21 cellular contexts compared by ENCODE assay signal in the genomic region with DNA sequence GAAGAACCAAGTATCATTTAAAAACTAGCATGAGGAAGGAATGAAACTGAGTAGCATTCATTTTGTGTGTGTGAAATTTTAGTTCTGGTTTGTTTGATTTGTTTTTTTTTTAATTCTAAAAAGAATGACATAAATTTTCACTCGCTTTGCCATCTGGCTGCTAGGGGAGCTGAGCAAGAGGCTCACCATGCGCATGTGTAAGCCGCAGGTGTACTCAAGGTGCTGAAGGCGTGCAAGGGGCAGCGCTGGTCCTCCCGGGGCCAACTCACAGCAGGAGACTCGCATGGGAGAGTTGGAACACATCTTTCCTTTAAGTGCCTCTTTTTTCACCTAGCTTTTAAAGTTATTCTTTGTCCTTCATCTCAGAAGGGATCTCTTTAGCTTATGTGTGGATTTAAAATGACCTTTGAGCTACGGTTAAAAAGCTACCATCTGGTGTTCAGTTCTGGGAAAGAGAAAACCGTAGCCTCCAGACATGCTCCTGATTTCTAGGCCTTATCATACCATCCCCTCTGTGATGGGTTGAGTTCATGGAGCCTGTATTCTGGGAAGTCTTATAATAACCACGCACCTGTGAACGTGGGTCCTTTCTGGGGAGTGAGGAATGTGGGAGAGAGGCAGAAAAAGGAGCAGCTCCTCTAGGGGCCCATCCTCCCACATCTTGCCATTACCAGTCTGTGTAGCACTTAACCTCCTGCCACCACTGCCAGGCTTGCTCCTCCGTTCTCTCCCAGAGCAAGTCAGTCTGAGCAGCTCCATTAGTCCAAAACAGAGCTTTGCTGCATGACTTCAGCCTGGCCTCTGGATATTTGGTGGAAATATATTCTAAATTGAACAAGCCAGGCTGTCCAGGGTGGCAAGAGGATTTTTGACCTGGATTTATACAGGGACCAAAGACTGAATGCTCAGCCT.
"Had no signal": no experiment of that assay in that cellular context is flagged by ENCODE, and none has a peak within 500 bp of the region (broad histone marks: within the 10 kb centered on the region; RNA-seq: fewer than 3 reads in every experiment).

No MANE protein-coding gene starts in this region.

- H3K27ac Mint-ChIP-seq: activated CD4-positive, alpha-beta T cell treated with anti-CD3 and anti-CD28 coated beads for 36 hours; naive thymus-derived CD8-positive, alpha-beta T cell; T-helper 2 cell treated with Interferon-gamma antibody and Interleukin-4, amounts not matched to agents 5 μg/mL and 100 μg/mL, for 36 hours; WTC11 had no signal

- H3K4me3 Mint-ChIP-seq: activated CD4-positive, alpha-beta T cell treated with anti-CD3 and anti-CD28 coated beads for 36 hours; activated naive CD8-positive, alpha-beta T cell treated with anti-CD3 and anti-CD28 coated beads for 36 hours; brain; naive thymus-derived CD8-positive, alpha-beta T cell; T-helper 2 cell treated with Interferon-gamma antibody and Interleukin-4, amounts not matched to agents 5 μg/mL and 100 μg/mL, for 36 hours; WTC11 had no signal

- ATAC-seq: activated CD4-positive, alpha-beta T cell treated with anti-CD3 and anti-CD28 coated beads for 36 hours; esophagus mucosa; heart right ventricle; left cardiac atrium; naive thymus-derived CD8-positive, alpha-beta T cell; stimulated activated naive CD8-positive, alpha-beta T cell treated with anti-CD3 and anti-CD28 coated beads, Interleukin-15, Interleukin-2, amounts not matched to agents 100 U/mL and 50 U/mL, for 24 hours; WTC11 had no signal

- DNase-seq: activated CD4-positive, alpha-beta T cell treated with anti-CD3 and anti-CD28 coated beads for 36 hours; activated CD4-positive, alpha-beta T cell treated with anti-CD3 and anti-CD28 coated beads, Interleukin-2, amount 50 U/mL, for 48 hours; activated naive CD4-positive, alpha-beta T cell; activated naive CD8-positive, alpha-beta T cell treated with anti-CD3 and anti-CD28 coated beads for 36 hours; activated T-cell treated with anti-CD3 and anti-CD28 coated beads for 4 hours; anterior cingulate cortex; effector CD4-positive, alpha-beta T cell; heart right ventricle; left cardiac atrium; mesendoderm; naive thymus-derived CD8-positive, alpha-beta T cell; nucleus accumbens; stimulated activated CD4-positive, alpha-beta T cell treated with anti-CD3 and anti-CD28 coated beads, Interleukin-12 subunit alpha, Interleukin-12 subunit beta, amount 100 ng/mL, for 4 hours; stimulated activated CD4-positive, alpha-beta T cell treated with anti-CD3 and anti-CD28 coated beads, Interleukin-1b, Interleukin-23, amount 100 ng/mL, for 48 hours; stimulated activated CD8-positive, alpha-beta memory T cell treated with anti-CD3 and anti-CD28 coated beads, Interleukin-4, amount 100 ng/mL, for 48 hours; stimulated activated naive CD8-positive, alpha-beta T cell treated with anti-CD3 and anti-CD28 coated beads, Interleukin-15, Interleukin-2, amounts not matched to agents 100 U/mL and 50 U/mL, for 24 hours; transverse colon had no signal

- H3K9me3 Mint-ChIP-seq: activated naive CD8-positive, alpha-beta T cell treated with anti-CD3 and anti-CD28 coated beads for 36 hours; brain; naive thymus-derived CD8-positive, alpha-beta T cell; T-helper 2 cell treated with Interferon-gamma antibody and Interleukin-4, amounts not matched to agents 5 μg/mL and 100 μg/mL, for 36 hours; WTC11 had no signal

- H3K27me3 Mint-ChIP-seq: activated CD4-positive, alpha-beta T cell treated with anti-CD3 and anti-CD28 coated beads for 36 hours; activated naive CD8-positive, alpha-beta T cell treated with anti-CD3 and anti-CD28 coated beads for 36 hours; brain; naive thymus-derived CD8-positive, alpha-beta T cell had no signal
